Comparison of ENCODE assay signal across 8 cellular contexts in the genomic region with DNA sequence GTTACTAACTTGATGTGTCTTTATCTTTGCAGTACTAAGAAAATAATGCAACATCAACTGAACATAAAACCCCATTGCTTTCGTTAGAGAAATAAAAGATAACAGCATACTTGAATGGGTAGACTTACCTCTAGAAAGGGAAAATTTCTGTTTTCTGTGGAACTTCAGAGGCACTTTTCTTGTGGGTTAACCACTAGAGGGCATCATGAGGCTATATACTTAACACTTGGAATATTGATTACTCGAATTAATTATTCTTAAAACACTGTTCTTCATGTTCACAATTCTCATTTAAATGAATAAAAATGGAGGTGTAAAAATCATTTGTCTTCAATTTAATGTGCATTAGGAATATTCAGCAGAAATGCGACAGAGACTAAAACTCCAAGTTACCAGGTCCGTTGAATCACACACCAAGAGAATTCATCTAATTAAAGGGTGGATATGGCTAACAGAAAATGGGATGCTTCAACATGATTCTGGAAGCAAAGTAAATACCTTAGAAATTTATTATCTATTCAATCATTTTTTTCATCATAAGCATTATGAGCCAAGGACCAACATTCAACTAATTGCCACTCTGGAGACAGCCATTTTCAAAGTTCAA.
DNase-seq lines count a peak whose midpoint lies in the region; ATAC-seq and TF ChIP-seq lines count a peak whose summit lies in the region.

No MANE protein-coding gene starts in this region.

- H3K27me3 Mint-ChIP-seq in glutamatergic neuron (ENCODE audit: unreplicated experiment), result no peaks in the 10 kb centered on the region

- H3K27ac Mint-ChIP-seq in glutamatergic neuron (ENCODE audit: unreplicated experiment), result no peak overlapping the region

- H3K9ac ChIP-seq in SK-N-MC (ENCODE audit: insufficient read length), result no peak overlapping the region

- DNase-seq in Ammon's horn (ENCODE audit: low spot score), result peak; percentile 49
- DNase-seq in HCEC 1CT, result peak; percentile 61
- peak; percentile 30 for DNase-seq in SK-N-MC (ENCODE audit: low read depth, low spot score)
- no peak for DNase-seq in glutamatergic neuron
- DNase-seq in islet precursor cell, result no peak
- no peak for DNase-seq in NCI-H524 treated with DMSO at 0.1 percent for 48 hours (lab: John Stamatoyannopoulos, UW)
- DNase-seq in GDM1 (lab: John Stamatoyannopoulos, UW), result no peak

- peak; percentile 81 for TF ChIP-seq CTCF in glutamatergic neuron (IDR thresholded peaks at IDR 0.05; ENCODE audit: partially characterized antibody, unreplicated experiment)

- H3K9me3 ChIP-seq in SK-N-MC (ENCODE audit: low read depth, low read length), result no peaks in the 10 kb centered on the region

- no peaks in the 10 kb centered on the region for H3K9me3 Mint-ChIP-seq in glutamatergic neuron (ENCODE audit: unreplicated experiment)

- H3K36me3 ChIP-seq in SK-N-MC (ENCODE audit: insufficient read depth, low read length), result no peaks in the 10 kb centered on the region

- H3K27ac ChIP-seq in SK-N-MC, result no peak overlapping the region

- no peaks in the 10 kb centered on the region for H3K36me3 Mint-ChIP-seq in glutamatergic neuron (ENCODE audit: unreplicated experiment)

- no peaks in the 10 kb centered on the region for H3K4me1 Mint-ChIP-seq in glutamatergic neuron (ENCODE audit: low read depth, unreplicated experiment)

- no peak for ATAC-seq in GM19023 (IDR thresholded peaks at IDR 0.05; ENCODE audit: unreplicated experiment)

- no peak overlapping the region for H3K4me3 Mint-ChIP-seq in glutamatergic neuron (ENCODE audit: unreplicated experiment)

- H3K4me3 ChIP-seq in SK-N-MC, result no peak overlapping the region

Comparison
In these comparisons a context has a peak if more than half of its experiments do, and no peak if none do; other contexts are left out.
1. DNase-seq: peak in Ammon's horn (single experiment), HCEC 1CT (single experiment) and SK-N-MC (single experiment); none in glutamatergic neuron (single experiment), islet precursor cell (single experiment), NCI-H524 treated with DMSO at 0.1 percent for 48 hours (single experiment) and GDM1 (single experiment).